ENCODE assay signal across 8 cellular contexts in genomic region chr6:156777577-156777865, GRCh38. TPM values are rescaled to one million over a fixed set of nuclear protein-coding genes. Genes with fewer than 3 reads are reported as not detected.
DNase-seq lines count a peak whose midpoint lies in the region; ATAC-seq and TF ChIP-seq lines count a peak whose summit lies in the region.

No MANE protein-coding gene starts in this region.

- 0 to 1% (median 1%) methylated on average over 37 to 57 of the region's 57 CpGs; no CpG with 5 or more reads in 1 of the 4 donors for WGBS in heart left ventricle, 4 donors
- 0 to 2% (median 0%) methylated on average over 2 to 55 of the region's 57 CpGs; no CpG with 5 or more reads in 1 of the 4 donors for WGBS in adrenal gland, 4 donors
- 0% methylated on average over 7 of the region's 57 CpGs for WGBS in right lobe of liver (ENCODE audit: insufficient coverage, low coverage, low lambda C conversion rate, missing lambda C conversion rate)

- TF ChIP-seq POLR2A in heart left ventricle (IDR thresholded peaks at IDR 0.05) (no peak), adrenal gland (IDR thresholded peaks at IDR 0.05) (no peak), right lobe of liver (IDR thresholded peaks at IDR 0.05) (no peak), uterus (IDR thresholded peaks at IDR 0.05) (no peak)

- no peak for ATAC-seq in heart left ventricle
- no peak for ATAC-seq in Right ventricle myocardium inferior
- ATAC-seq in right lobe of liver, result no peak

- no peaks in the 10 kb centered on the region for H3K27me3 ChIP-seq in heart left ventricle
- no peaks in the 10 kb centered on the region for H3K27me3 ChIP-seq in adrenal gland
- H3K27me3 ChIP-seq in right lobe of liver, result no peaks in the 10 kb centered on the region
- no peaks in the 10 kb centered on the region for H3K27me3 ChIP-seq in uterus

- TF ChIP-seq CTCF in heart left ventricle (IDR thresholded peaks at IDR 0.05) (no peak), adrenal gland (IDR thresholded peaks at IDR 0.05) (no peak), right lobe of liver (IDR thresholded peaks at IDR 0.05) (no peak), uterus (IDR thresholded peaks at IDR 0.05) (no peak)

- H3K9me3 ChIP-seq in heart left ventricle (no peaks in the 10 kb centered on the region), adrenal gland (replicated peaks in 1 of 3) (no peaks in the 10 kb centered on the region), right lobe of liver (no peaks in the 10 kb centered on the region), uterus (no peaks in the 10 kb centered on the region)

- H3K36me3 ChIP-seq in heart left ventricle, result no peaks in the 10 kb centered on the region
- H3K36me3 ChIP-seq in adrenal gland (replicated peaks in 1 of 2), result no peaks in the 10 kb centered on the region
- no peaks in the 10 kb centered on the region for H3K36me3 ChIP-seq in right lobe of liver
- H3K36me3 ChIP-seq in uterus, result no peaks in the 10 kb centered on the region

- intact Hi-C loops in heart left ventricle (cut with DNase I) (loop anchor here in 9 of 10 donors (1.0 to 10.0 kb wide), 16 partner anchors 57 to 497 kb away; no protein-coding TSS in a partner anchor), Right ventricle myocardium inferior (cut with DNase I) (loop anchor here (1.0 kb wide), 1 partner anchor 90 kb away; no protein-coding TSS in a partner anchor), adrenal gland (cut with DNase I) (loop anchor here (2.0 to 10.0 kb wide), 4 partner anchors 90 to 407 kb away; no protein-coding TSS in a partner anchor), right lobe of liver (cut with DNase I) (loop anchor here (5.0 to 10.0 kb wide), 3 partner anchors 83 to 213 kb away; no protein-coding TSS in a partner anchor), uterus (cut with DNase I; ENCODE audit: low total_unique reads) (loop anchor here (5.0 kb wide), 1 partner anchor 90 kb away; no protein-coding TSS in a partner anchor)

- peaks cover under 1 to 52% (median 32%) of the 10 kb centered on the region in 12 donors for H3K4me1 ChIP-seq in heart left ventricle
- H3K4me1 ChIP-seq in adrenal gland (replicated peaks in 1 of 2), result peaks cover 26 to 32% of the 10 kb centered on the region in 2 donors
- peaks cover 0 to 33% (median 0%) of the 10 kb centered on the region in 4 donors for H3K4me1 ChIP-seq in right lobe of liver
- H3K4me1 ChIP-seq in uterus, result no peaks in the 10 kb centered on the region

- H3K4me3 ChIP-seq in heart left ventricle (peak overlapping the region; percentile 67 to 97 (median 80)), adrenal gland (peak overlapping the region in 2 of 4 donors; percentile 27 to 98), right lobe of liver (peak overlapping the region; percentile 53 to 68 (median 66)), uterus (peak overlapping the region; percentile 53 to 95)

- no peak for DNase-seq in heart left ventricle
- DNase-seq in Right ventricle myocardium inferior (ENCODE audit: missing footprints), result no peak
- DNase-seq in adrenal gland, result peak in 1 of 7 donors; percentile 48
- peak in 1 of 3 donors; percentile 69 for DNase-seq in right lobe of liver
- DNase-seq in uterus, result no peak
- DNase-seq in CD1c-positive myeloid dendritic cell (ENCODE audit: extremely low spot score), result no peak
- no peak for DNase-seq in NCI-H1105 (lab: John Stamatoyannopoulos, UW)
- no peak for DNase-seq in kidney tubule cell (ENCODE audit: low spot score)

- H3K27ac ChIP-seq in heart left ventricle (peak overlapping the region; percentile 96 to 99 (median 98)), adrenal gland (peak overlapping the region; percentile 83 to 98 (median 96)), right lobe of liver (peak overlapping the region; percentile 97 to 98 (median 97)), uterus (peak overlapping the region; percentile 99 to 100)

RNA-seq across cellular contexts. Expression of gene ARID1B, which starts 0.3 kb away (rescaled TPM):
- total RNA-seq in heart left ventricle, result 10 to 100 TPM; 34.3 to 76.1 (median 53.9) TPM
- polyA plus RNA-seq in heart left ventricle, result 10 to 100 TPM; 15.3 to 24.0 TPM
- 46.4 TPM for total RNA-seq in Right ventricle myocardium inferior
- total RNA-seq in adrenal gland, result 10 to 100 TPM; 36.8 to 85.6 (median 64.5) TPM
- 10 to 100 TPM; 13.3 to 20.9 (median 20.7) TPM for polyA plus RNA-seq in adrenal gland
- 10 to 100 TPM; 23.2 to 35.3 (median 30.7) TPM for total RNA-seq in right lobe of liver
- total RNA-seq in uterus, result 100 to 1,000 TPM in 2 of 4 donors, 10 to 100 TPM in 2; 63.8 to 198 (median 125) TPM
